23 cellular contexts compared by ENCODE assay signal in the genomic region with DNA sequence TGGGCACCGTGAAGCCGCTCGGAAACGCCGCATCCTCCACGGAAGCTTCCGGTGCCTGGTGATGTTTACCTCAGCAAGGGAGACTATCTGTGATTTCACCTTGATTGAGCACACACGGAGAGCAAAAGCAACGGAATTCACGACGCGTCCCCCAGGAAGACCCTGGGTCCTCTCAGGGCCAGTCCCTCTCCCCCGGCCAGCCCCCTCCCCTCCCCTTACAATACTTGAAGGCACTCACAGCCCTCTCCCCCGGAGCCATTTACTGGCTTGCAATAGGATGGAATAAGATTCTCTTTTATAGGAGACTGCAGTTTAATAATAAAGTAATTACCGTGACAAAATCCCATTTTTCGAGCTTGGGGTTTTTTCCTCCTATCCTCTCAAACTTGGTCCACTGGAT.
DNase-seq lines count a peak whose midpoint lies in the region; ATAC-seq and TF ChIP-seq lines count a peak whose summit lies in the region.
"Had no signal": no experiment of that assay in that cellular context is flagged by ENCODE, and none has a peak within 500 bp of the region (broad histone marks: within the 10 kb centered on the region; RNA-seq: fewer than 3 reads in every experiment).

No MANE protein-coding gene starts in this region.

- H3K27me3 Mint-ChIP-seq in activated naive CD4-positive, alpha-beta T cell treated with anti-CD3 and anti-CD28 coated beads, Interleukin-2, amount 50 U/mL, for 24 hours, result peaks cover 11% of the 10 kb centered on the region
- H3K27me3 Mint-ChIP-seq in WTC11 (ENCODE audit: low read depth), result peaks cover 17% of the 10 kb centered on the region

- DNase-seq in activated naive CD4-positive, alpha-beta T cell (lab: John Stamatoyannopoulos, UW), result no peak
- DNase-seq in H7 (peak; percentile 58), WTC11 (ENCODE audit: low spot score) (no peak), NCI-H446 treated with DMSO at 0.1 percent for 48 hours (lab: John Stamatoyannopoulos, UW) (no peak), NAMALWA (ENCODE audit: low spot score) (no peak)
- DNase-seq: 8988T; ACHN; AML-193; BE2C; CD4-positive, alpha-beta T cell; CD8-positive, alpha-beta memory T cell; DMS 273 treated with DMSO at 0.1 percent for 48 hours; DMS79; EL; GF-D8; GM23248; H9 had no signal

- no peak overlapping the region for H3K4me3 Mint-ChIP-seq in activated naive CD4-positive, alpha-beta T cell treated with anti-CD3 and anti-CD28 coated beads, Interleukin-2, amount 50 U/mL, for 24 hours
- H3K4me3 Mint-ChIP-seq in WTC11, result no peak overlapping the region
- H3K4me3 Mint-ChIP-seq: CD14-positive monocyte; CD4-positive, alpha-beta T cell; CD8-positive, alpha-beta memory T cell; H9 had no signal

- ATAC-seq in WTC11 (no peak), GM18498 (IDR thresholded peaks at IDR 0.05; ENCODE audit: unreplicated experiment) (no peak)
- ATAC-seq: A549, HCT116 had no signal

- no peaks in the 10 kb centered on the region for H3K36me3 Mint-ChIP-seq in activated naive CD4-positive, alpha-beta T cell treated with anti-CD3 and anti-CD28 coated beads, Interleukin-2, amount 50 U/mL, for 24 hours
- H3K36me3 Mint-ChIP-seq in WTC11, result no peaks in the 10 kb centered on the region
- H3K36me3 Mint-ChIP-seq: CD14-positive monocyte; CD8-positive, alpha-beta memory T cell had no signal

- H3K4me3 ChIP-seq in H7 (ENCODE audit: insufficient read depth, low read depth, low read length), result no peak overlapping the region
- H3K4me3 ChIP-seq: A549; BLaER1 treated with 17β-estradiol and CSF1 and Interleukin-3, amounts not matched to agents 10 nM and 100 nM; GM23248 had no signal

- POLR2A ChIA-PET in WTC11 (lab: Charles Lee), result interaction anchor here (0.6 kb wide), 1 partner anchor 436 kb away, joined by 3 read pairs; no protein-coding TSS in a partner anchor

- CTCF ChIA-PET in WTC11 (lab: Charles Lee), result interaction anchor here (0.9 to 1.8 kb wide), 4 partner anchors 92 to 214 kb away, joined by 3 to 9 read pairs (median 6); no protein-coding TSS in a partner anchor

- peaks cover 12% of the 10 kb centered on the region for H3K27me3 ChIP-seq in H7 (ENCODE audit: control insufficient read depth, insufficient read depth, low read length)

- no peaks in the 10 kb centered on the region for H3K36me3 ChIP-seq in H7 (replicated peaks; ENCODE audit: control insufficient read depth, insufficient read depth, low read length)
- H3K36me3 ChIP-seq: BE2C; BLaER1 treated with 17β-estradiol and CSF1 and Interleukin-3, amounts not matched to agents 10 nM and 100 nM had no signal

- peak overlapping the region; percentile 74 for H3K27ac Mint-ChIP-seq in activated naive CD4-positive, alpha-beta T cell treated with anti-CD3 and anti-CD28 coated beads, Interleukin-2, amount 50 U/mL, for 24 hours
- H3K27ac Mint-ChIP-seq in WTC11, result peak overlapping the region; percentile 19; the same call in 1 of the 2 replicates
- H3K27ac Mint-ChIP-seq: CD14-positive monocyte; CD4-positive, alpha-beta T cell; H9 had no signal

- no peaks in the 10 kb centered on the region for H3K9me3 Mint-ChIP-seq in activated naive CD4-positive, alpha-beta T cell treated with anti-CD3 and anti-CD28 coated beads, Interleukin-2, amount 50 U/mL, for 24 hours
- H3K9me3 Mint-ChIP-seq in WTC11, result no peaks in the 10 kb centered on the region
- H3K9me3 Mint-ChIP-seq: CD4-positive, alpha-beta T cell; CD8-positive, alpha-beta memory T cell; H9 had no signal

- no peaks in the 10 kb centered on the region for H3K4me1 Mint-ChIP-seq in activated naive CD4-positive, alpha-beta T cell treated with anti-CD3 and anti-CD28 coated beads, Interleukin-2, amount 50 U/mL, for 24 hours
- peaks cover 23% of the 10 kb centered on the region for H3K4me1 Mint-ChIP-seq in WTC11
- H3K4me1 Mint-ChIP-seq: CD8-positive, alpha-beta memory T cell had no signal

- TF ChIP-seq CTCF in WTC11 (IDR thresholded peaks at IDR 0.05), result no peak

TF ChIP-seq in WTC11, 78 proteins besides CTCF, POLR2A, EP300 and RAD21 (continues in another document):
- no peak for TF ChIP-seq TP53 (CRISPR knock-in tag; IDR thresholded peaks at IDR 0.05)
- no peak for TF ChIP-seq GRHL2 (CRISPR knock-in tag; IDR thresholded peaks at IDR 0.05; ENCODE audit: insufficient replicate concordance, severe bottlenecking)
- TF ChIP-seq, protein P1, sequence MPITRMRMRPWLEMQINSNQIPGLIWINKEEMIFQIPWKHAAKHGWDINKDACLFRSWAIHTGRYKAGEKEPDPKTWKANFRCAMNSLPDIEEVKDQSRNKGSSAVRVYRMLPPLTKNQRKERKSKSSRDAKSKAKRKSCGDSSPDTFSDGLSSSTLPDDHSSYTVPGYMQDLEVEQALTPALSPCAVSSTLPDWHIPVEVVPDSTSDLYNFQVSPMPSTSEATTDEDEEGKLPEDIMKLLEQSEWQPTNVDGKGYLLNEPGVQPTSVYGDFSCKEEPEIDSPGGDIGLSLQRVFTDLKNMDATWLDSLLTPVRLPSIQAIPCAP (CRISPR knock-in tag; IDR thresholded peaks at IDR 0.05), result no peak
- TF ChIP-seq, protein P2, sequence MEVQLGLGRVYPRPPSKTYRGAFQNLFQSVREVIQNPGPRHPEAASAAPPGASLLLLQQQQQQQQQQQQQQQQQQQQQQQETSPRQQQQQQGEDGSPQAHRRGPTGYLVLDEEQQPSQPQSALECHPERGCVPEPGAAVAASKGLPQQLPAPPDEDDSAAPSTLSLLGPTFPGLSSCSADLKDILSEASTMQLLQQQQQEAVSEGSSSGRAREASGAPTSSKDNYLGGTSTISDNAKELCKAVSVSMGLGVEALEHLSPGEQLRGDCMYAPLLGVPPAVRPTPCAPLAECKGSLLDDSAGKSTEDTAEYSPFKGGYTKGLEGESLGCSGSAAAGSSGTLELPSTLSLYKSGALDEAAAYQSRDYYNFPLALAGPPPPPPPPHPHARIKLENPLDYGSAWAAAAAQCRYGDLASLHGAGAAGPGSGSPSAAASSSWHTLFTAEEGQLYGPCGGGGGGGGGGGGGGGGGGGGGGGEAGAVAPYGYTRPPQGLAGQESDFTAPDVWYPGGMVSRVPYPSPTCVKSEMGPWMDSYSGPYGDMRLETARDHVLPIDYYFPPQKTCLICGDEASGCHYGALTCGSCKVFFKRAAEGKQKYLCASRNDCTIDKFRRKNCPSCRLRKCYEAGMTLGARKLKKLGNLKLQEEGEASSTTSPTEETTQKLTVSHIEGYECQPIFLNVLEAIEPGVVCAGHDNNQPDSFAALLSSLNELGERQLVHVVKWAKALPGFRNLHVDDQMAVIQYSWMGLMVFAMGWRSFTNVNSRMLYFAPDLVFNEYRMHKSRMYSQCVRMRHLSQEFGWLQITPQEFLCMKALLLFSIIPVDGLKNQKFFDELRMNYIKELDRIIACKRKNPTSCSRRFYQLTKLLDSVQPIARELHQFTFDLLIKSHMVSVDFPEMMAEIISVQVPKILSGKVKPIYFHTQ (CRISPR knock-in tag; IDR thresholded peaks at IDR 0.05), result no peak
- TF ChIP-seq GTF2I (CRISPR knock-in tag; conservative IDR thresholded peaks at IDR 0.05), result no peak
- no peak for TF ChIP-seq FOXP1 (CRISPR knock-in tag; IDR thresholded peaks at IDR 0.05; ENCODE audit: borderline replicate concordance)
- no peak for TF ChIP-seq FOXK1 (CRISPR knock-in tag; IDR thresholded peaks at IDR 0.05)
- no peak for TF ChIP-seq ZNF219 (CRISPR knock-in tag; IDR thresholded peaks at IDR 0.05; ENCODE audit: borderline replicate concordance)
- TF ChIP-seq MXD4 (CRISPR knock-in tag; IDR thresholded peaks at IDR 0.05; ENCODE audit: borderline replicate concordance), result no peak
- TF ChIP-seq ZNF317 (CRISPR knock-in tag; IDR thresholded peaks at IDR 0.05; ENCODE audit: borderline replicate concordance, low read depth), result no peak
- TF ChIP-seq, protein P3, sequence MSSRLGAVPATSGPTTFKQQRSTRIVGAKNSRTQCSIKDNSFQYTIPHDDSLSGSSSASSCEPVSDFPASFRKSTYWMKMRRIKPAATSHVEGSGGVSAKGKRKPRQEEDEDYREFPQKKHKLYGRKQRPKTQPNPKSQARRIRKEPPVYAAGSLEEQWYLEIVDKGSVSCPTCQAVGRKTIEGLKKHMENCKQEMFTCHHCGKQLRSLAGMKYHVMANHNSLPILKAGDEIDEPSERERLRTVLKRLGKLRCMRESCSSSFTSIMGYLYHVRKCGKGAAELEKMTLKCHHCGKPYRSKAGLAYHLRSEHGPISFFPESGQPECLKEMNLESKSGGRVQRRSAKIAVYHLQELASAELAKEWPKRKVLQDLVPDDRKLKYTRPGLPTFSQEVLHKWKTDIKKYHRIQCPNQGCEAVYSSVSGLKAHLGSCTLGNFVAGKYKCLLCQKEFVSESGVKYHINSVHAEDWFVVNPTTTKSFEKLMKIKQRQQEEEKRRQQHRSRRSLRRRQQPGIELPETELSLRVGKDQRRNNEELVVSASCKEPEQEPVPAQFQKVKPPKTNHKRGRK (CRISPR knock-in tag; IDR thresholded peaks at IDR 0.05; ENCODE audit: borderline replicate concordance), result no peak
- TF ChIP-seq PRRX2 (CRISPR knock-in tag; IDR thresholded peaks at IDR 0.05), result no peak
- TF ChIP-seq, protein P4, sequence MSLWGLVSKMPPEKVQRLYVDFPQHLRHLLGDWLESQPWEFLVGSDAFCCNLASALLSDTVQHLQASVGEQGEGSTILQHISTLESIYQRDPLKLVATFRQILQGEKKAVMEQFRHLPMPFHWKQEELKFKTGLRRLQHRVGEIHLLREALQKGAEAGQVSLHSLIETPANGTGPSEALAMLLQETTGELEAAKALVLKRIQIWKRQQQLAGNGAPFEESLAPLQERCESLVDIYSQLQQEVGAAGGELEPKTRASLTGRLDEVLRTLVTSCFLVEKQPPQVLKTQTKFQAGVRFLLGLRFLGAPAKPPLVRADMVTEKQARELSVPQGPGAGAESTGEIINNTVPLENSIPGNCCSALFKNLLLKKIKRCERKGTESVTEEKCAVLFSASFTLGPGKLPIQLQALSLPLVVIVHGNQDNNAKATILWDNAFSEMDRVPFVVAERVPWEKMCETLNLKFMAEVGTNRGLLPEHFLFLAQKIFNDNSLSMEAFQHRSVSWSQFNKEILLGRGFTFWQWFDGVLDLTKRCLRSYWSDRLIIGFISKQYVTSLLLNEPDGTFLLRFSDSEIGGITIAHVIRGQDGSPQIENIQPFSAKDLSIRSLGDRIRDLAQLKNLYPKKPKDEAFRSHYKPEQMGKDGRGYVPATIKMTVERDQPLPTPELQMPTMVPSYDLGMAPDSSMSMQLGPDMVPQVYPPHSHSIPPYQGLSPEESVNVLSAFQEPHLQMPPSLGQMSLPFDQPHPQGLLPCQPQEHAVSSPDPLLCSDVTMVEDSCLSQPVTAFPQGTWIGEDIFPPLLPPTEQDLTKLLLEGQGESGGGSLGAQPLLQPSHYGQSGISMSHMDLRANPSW (CRISPR knock-in tag; conservative IDR thresholded peaks at IDR 0.05; ENCODE audit: low read depth), result no peak
